ENCODE assay signal across 1 cellular context in genomic region chrX:71911731-71912050, GRCh38.
TF ChIP-seq lines count a peak whose summit lies in the region.

No MANE protein-coding gene starts in this region.

TF ChIP-seq in GM12878, 131 proteins besides CTCF, POLR2A, EP300 and RAD21:
- TF ChIP-seq ATF3 (IDR thresholded peaks at IDR 0.05; ENCODE audit: borderline replicate concordance, extremely low read depth, low read depth, low read length), result no peak
- no peak for TF ChIP-seq STAT3 (IDR thresholded peaks at IDR 0.05; ENCODE audit: low read depth, low read length)
- TF ChIP-seq RAD51 (IDR thresholded peaks at IDR 0.05), result no peak
- peak; percentile 91 for TF ChIP-seq SUZ12 (IDR thresholded peaks at IDR 0.05; ENCODE audit: unreplicated experiment)
